In genomic region chr15:33011976-33012375, GRCh38 we compare ENCODE assay signal across 35 cellular contexts.
"Had no signal": no experiment of that assay in that cellular context is flagged by ENCODE, and none has a peak within 500 bp of the region (broad histone marks: within the 10 kb centered on the region; RNA-seq: fewer than 3 reads in every experiment).

No MANE protein-coding gene starts in this region.

- H3K27ac ChIP-seq: adrenal gland, ascending aorta, brain microvascular endothelial cell, epithelial cell of prostate, esophagus squamous epithelium, gastroesophageal sphincter, heart right ventricle, WERI-Rb-1 had no signal

- H3K27me3 ChIP-seq: adrenal gland, ascending aorta, brain microvascular endothelial cell, esophagus squamous epithelium, gastroesophageal sphincter, heart right ventricle had no signal

- H3K9me3 ChIP-seq: adrenal gland, ascending aorta, esophagus squamous epithelium, gastroesophageal sphincter, heart right ventricle had no signal

- H3K4me3 ChIP-seq: adrenal gland, ascending aorta, esophagus squamous epithelium, gastroesophageal sphincter, heart right ventricle had no signal

- H3K4me3 Mint-ChIP-seq: activated B cell treated with CpG ODN at 0.5 μM for 24 hours; activated CD4-positive, alpha-beta memory T cell treated with anti-CD3 and anti-CD28 coated beads for 36 hours; activated CD8-positive, alpha-beta memory T cell treated with anti-CD3 and anti-CD28 coated beads, Interleukin-2, amount 10 ng/mL, durations not matched to agents 7 days and 5 days; activated CD8-positive, alpha-beta T cell treated with anti-CD3 and anti-CD28 coated beads, Interleukin-2, amount 10 ng/mL, durations not matched to agents 7 days and 5 days; activated naive CD4-positive, alpha-beta T cell treated with anti-CD3 and anti-CD28 coated beads for 36 hours; activated naive CD4-positive, alpha-beta T cell treated with anti-CD3 and anti-CD28 coated beads, Interleukin-2, amount 50 U/mL, for 24 hours; activated naive CD8-positive, alpha-beta T cell treated with anti-CD3 and anti-CD28 coated beads for 36 hours; activated naive CD8-positive, alpha-beta T cell treated with anti-CD3 and anti-CD28 coated beads, Interleukin-2, amount 50 U/mL, for 24 hours; activated T-helper 1 cell treated with anti-CD3 and anti-CD28 coated beads, Interleukin-12 subunit alpha, Interleukin-12 subunit beta, Interleukin-2, Interleukin-4 antibody, amounts not matched to agents 30 ng/mL and 10 ng/mL and 1 ng/mL, durations not matched to agents 14 hours and 24 hours and 36 hours; T-helper 17 cell; T-helper 2 cell treated with Interferon-gamma antibody and Interleukin-4, amounts not matched to agents 5 μg/mL and 100 μg/mL, for 36 hours had no signal

- H3K9me3 Mint-ChIP-seq: activated B cell treated with CpG ODN at 0.5 μM for 24 hours; activated CD4-positive, alpha-beta memory T cell treated with anti-CD3 and anti-CD28 coated beads for 36 hours; activated naive CD4-positive, alpha-beta T cell treated with anti-CD3 and anti-CD28 coated beads for 36 hours; activated naive CD4-positive, alpha-beta T cell treated with anti-CD3 and anti-CD28 coated beads, Interleukin-2, amount 50 U/mL, for 24 hours; activated naive CD8-positive, alpha-beta T cell treated with anti-CD3 and anti-CD28 coated beads for 36 hours; activated T-helper 1 cell treated with anti-CD3 and anti-CD28 coated beads, Interleukin-12 subunit alpha, Interleukin-12 subunit beta, Interleukin-2, Interleukin-4 antibody, amounts not matched to agents 30 ng/mL and 10 ng/mL and 1 ng/mL, durations not matched to agents 14 hours and 24 hours and 36 hours; activated T-helper 2 cell treated with anti-CD3 and anti-CD28 coated beads, Interferon-gamma antibody, Interleukin-2, Interleukin-4, amounts not matched to agents 10 μg/mL and 5 μg/mL and 100 μg/mL, durations not matched to agents 14 hours and 24 hours and 36 hours; T-helper 2 cell treated with Interferon-gamma antibody and Interleukin-4, amounts not matched to agents 5 μg/mL and 100 μg/mL, for 36 hours had no signal

- H3K36me3 Mint-ChIP-seq: activated CD4-positive, alpha-beta memory T cell treated with anti-CD3 and anti-CD28 coated beads for 36 hours; activated CD8-positive, alpha-beta memory T cell treated with anti-CD3 and anti-CD28 coated beads, Interleukin-2, amount 10 ng/mL, durations not matched to agents 7 days and 5 days; activated naive CD4-positive, alpha-beta T cell treated with anti-CD3 and anti-CD28 coated beads, Interleukin-2, amount 50 U/mL, for 24 hours; activated naive CD8-positive, alpha-beta T cell treated with anti-CD3 and anti-CD28 coated beads for 36 hours had no signal

- DNase-seq: activated B cell treated with CpG ODN at 0.5 μM for 24 hours; activated CD4-positive, alpha-beta memory T cell treated with anti-CD3 and anti-CD28 coated beads for 36 hours; activated CD4-positive, alpha-beta T cell treated with anti-CD3 and anti-CD28 coated beads for 48 hours; activated CD8-positive, alpha-beta memory T cell treated with anti-CD3 and anti-CD28 coated beads, Interleukin-2, amount 10 ng/mL, durations not matched to agents 7 days and 5 days; activated CD8-positive, alpha-beta memory T cell treated with anti-CD3 and anti-CD28 coated beads, Interleukin-2, amount 50 U/mL, for 4 hours; activated CD8-positive, alpha-beta T cell treated with anti-CD3 and anti-CD28 coated beads, Interleukin-2, amount 10 ng/mL, durations not matched to agents 7 days and 5 days; activated effector memory CD4-positive, alpha-beta T cell treated with anti-CD3 and anti-CD28 coated beads, Interleukin-2, amount 50 U/mL, for 16 hours; activated naive CD4-positive, alpha-beta T cell treated with anti-CD3 and anti-CD28 coated beads for 36 hours; activated naive CD8-positive, alpha-beta T cell treated with anti-CD3 and anti-CD28 coated beads for 36 hours; activated naive CD8-positive, alpha-beta T cell treated with anti-CD3 and anti-CD28 coated beads, Interleukin-2, amount 50 U/mL, for 24 hours; activated T-cell treated with anti-CD3 and anti-CD28 coated beads, Interleukin-2, amount 50 U/mL, for 1 hour; activated T-cell treated with anti-CD3 and anti-CD28 coated beads, Interleukin-2, amount 50 U/mL, for 48 hours; adrenal gland; brain microvascular endothelial cell; caudate nucleus; cortex of kidney; effector CD8-positive, alpha-beta T cell; esophagus squamous epithelium; foreskin melanocyte; heart right ventricle; T-helper 1 cell; T-helper 17 cell; T1000; WERI-Rb-1 had no signal

- H3K36me3 ChIP-seq: adrenal gland, ascending aorta, brain microvascular endothelial cell, esophagus squamous epithelium, gastroesophageal sphincter, heart right ventricle, WERI-Rb-1 had no signal

- FAIRE-seq: colon, endometrium, endothelial cell of umbilical vein had no signal

- ATAC-seq: activated CD4-positive, CD25-positive, alpha-beta regulatory T cell treated with anti-CD3 and anti-CD28 coated beads, Interleukin-2, amount 50 U/mL, for 24 hours; activated CD8-positive, alpha-beta memory T cell treated with anti-CD3 and anti-CD28 coated beads, Interleukin-2, amount 10 ng/mL, durations not matched to agents 7 days and 5 days; activated CD8-positive, alpha-beta T cell treated with anti-CD3 and anti-CD28 coated beads, Interleukin-2, amount 10 ng/mL, durations not matched to agents 7 days and 5 days; activated naive CD8-positive, alpha-beta T cell treated with anti-CD3 and anti-CD28 coated beads, Interleukin-2, amount 50 U/mL, for 24 hours; gastroesophageal sphincter; heart right ventricle; T-helper 17 cell had no signal

- H3K4me1 Mint-ChIP-seq: activated B cell treated with CpG ODN at 0.5 μM for 24 hours; activated CD8-positive, alpha-beta memory T cell treated with anti-CD3 and anti-CD28 coated beads, Interleukin-2, amount 10 ng/mL, durations not matched to agents 7 days and 5 days; activated naive CD4-positive, alpha-beta T cell treated with anti-CD3 and anti-CD28 coated beads, Interleukin-2, amount 50 U/mL, for 24 hours; activated naive CD8-positive, alpha-beta T cell treated with anti-CD3 and anti-CD28 coated beads for 36 hours had no signal

- H3K4me1 ChIP-seq: adrenal gland had no signal

- H3K27ac Mint-ChIP-seq: activated B cell treated with CpG ODN at 0.5 μM for 24 hours; activated CD4-positive, alpha-beta memory T cell treated with anti-CD3 and anti-CD28 coated beads for 36 hours; activated CD8-positive, alpha-beta memory T cell treated with anti-CD3 and anti-CD28 coated beads, Interleukin-2, amount 10 ng/mL, durations not matched to agents 7 days and 5 days; activated CD8-positive, alpha-beta T cell treated with anti-CD3 and anti-CD28 coated beads, Interleukin-2, amount 10 ng/mL, durations not matched to agents 7 days and 5 days; activated naive CD4-positive, alpha-beta T cell treated with anti-CD3 and anti-CD28 coated beads for 36 hours; activated naive CD4-positive, alpha-beta T cell treated with anti-CD3 and anti-CD28 coated beads, Interleukin-2, amount 50 U/mL, for 24 hours; activated naive CD8-positive, alpha-beta T cell treated with anti-CD3 and anti-CD28 coated beads for 36 hours; activated naive CD8-positive, alpha-beta T cell treated with anti-CD3 and anti-CD28 coated beads, Interleukin-2, amount 50 U/mL, for 24 hours; activated T-helper 1 cell treated with anti-CD3 and anti-CD28 coated beads, Interleukin-12 subunit alpha, Interleukin-12 subunit beta, Interleukin-2, Interleukin-4 antibody, amounts not matched to agents 30 ng/mL and 10 ng/mL and 1 ng/mL, durations not matched to agents 14 hours and 24 hours and 36 hours; activated T-helper 2 cell treated with anti-CD3 and anti-CD28 coated beads, Interferon-gamma antibody, Interleukin-2, Interleukin-4, amounts not matched to agents 10 μg/mL and 5 μg/mL and 100 μg/mL, durations not matched to agents 14 hours and 24 hours and 36 hours; T-helper 17 cell; T-helper 2 cell treated with Interferon-gamma antibody and Interleukin-4, amounts not matched to agents 5 μg/mL and 100 μg/mL, for 36 hours had no signal
